In genomic region chr17:50479522-50480141, GRCh38 we compare ENCODE assay signal across 8 cellular contexts. TPM values are rescaled to one million over a fixed set of nuclear protein-coding genes. Genes with fewer than 3 reads are reported as not detected.
A peak's percentile ranks its signal among the peaks of the same experiment; 100 is the strongest.
DNase-seq lines count a peak whose midpoint lies in the region; ATAC-seq and TF ChIP-seq lines count a peak whose summit lies in the region.

No MANE protein-coding gene starts in this region.

- peak overlapping the region; percentile 87 for H3K4me2 ChIP-seq in Karpas-422 (ENCODE audit: low read depth, low read length, poor library complexity, severe bottlenecking)

- TF ChIP-seq CTCF in fibroblast of pulmonary artery (IDR thresholded peaks at IDR 0.05; ENCODE audit: low read length, missing control alignments) (peak; percentile 54), nephron progenitor cell (IDR thresholded peaks at IDR 0.05) (peak; percentile 43)

- H3K36me3 ChIP-seq in Karpas-422 (ENCODE audit: insufficient read depth, low read length) = 0 out of 2 replicates have a peak, but pooled peaks cover 7% of the 10 kb centered on the region

- H3K27me3 Mint-ChIP-seq in activated T-helper 17 cell treated with anti-CD3 and anti-CD28 coated beads, Interleukin-2, amount 50 U/mL, for 72 hours = no peaks in the 10 kb centered on the region
- H3K27me3 Mint-ChIP-seq in nephron progenitor cell (ENCODE audit: low read depth, poor library complexity) = peaks cover 38% of the 10 kb centered on the region
- no peaks in the 10 kb centered on the region for H3K27me3 Mint-ChIP-seq in stimulated activated naive CD8-positive, alpha-beta T cell treated with anti-CD3 and anti-CD28 coated beads, Interleukin-15, amount 100 ng/mL, for 72 hours

- peak overlapping the region; percentile 87 for H3K4me3 Mint-ChIP-seq in activated T-helper 17 cell treated with anti-CD3 and anti-CD28 coated beads, Interleukin-2, amount 50 U/mL, for 72 hours
- H3K4me3 Mint-ChIP-seq in nephron progenitor cell = peak overlapping the region; percentile 84
- H3K4me3 Mint-ChIP-seq in stimulated activated naive CD8-positive, alpha-beta T cell treated with anti-CD3 and anti-CD28 coated beads, Interleukin-15, amount 100 ng/mL, for 72 hours = peak overlapping the region; percentile 86 to 89

- H3K4me3 ChIP-seq in Karpas-422 (ENCODE audit: low read length) (peak overlapping the region; percentile 84), fibroblast of pulmonary artery (replicated peaks; ENCODE audit: low read depth, low read length) (peak overlapping the region; percentile 91)

- peaks cover 19% of the 10 kb centered on the region for H3K4me1 Mint-ChIP-seq in activated T-helper 17 cell treated with anti-CD3 and anti-CD28 coated beads, Interleukin-2, amount 50 U/mL, for 72 hours
- peaks cover 31% of the 10 kb centered on the region for H3K4me1 Mint-ChIP-seq in nephron progenitor cell
- peaks cover 38% of the 10 kb centered on the region for H3K4me1 Mint-ChIP-seq in stimulated activated naive CD8-positive, alpha-beta T cell treated with anti-CD3 and anti-CD28 coated beads, Interleukin-15, amount 100 ng/mL, for 72 hours

- no peaks in the 10 kb centered on the region for H3K9me3 ChIP-seq in Karpas-422 (ENCODE audit: low read length)

- peak overlapping the region; percentile 83 for H3K9ac ChIP-seq in Karpas-422 (ENCODE audit: low read length)

- H2AFZ ChIP-seq in Karpas-422 (ENCODE audit: low read length) = peak overlapping the region; percentile 75

- peaks cover 40% of the 10 kb centered on the region for H3K4me1 ChIP-seq in Karpas-422 (ENCODE audit: low read length)

- H4K20me1 ChIP-seq in Karpas-422 (ENCODE audit: insufficient read depth, low read depth, low read length) = no peaks in the 10 kb centered on the region

- peak; percentile 57 for DNase-seq in GDM1 (lab: John Stamatoyannopoulos, UW)
- DNase-seq in Karpas-422 = peak; percentile 92
- peak; percentile 95 for DNase-seq in RKO (ENCODE audit: low spot score)
- DNase-seq in fibroblast of pulmonary artery (ENCODE audit: low read depth) = peak; percentile 82
- DNase-seq in nephron progenitor cell = peak; percentile 80
- peak; percentile 68 to 69 for DNase-seq in stimulated activated naive CD8-positive, alpha-beta T cell treated with anti-CD3 and anti-CD28 coated beads, Interleukin-15, amount 100 ng/mL, for 72 hours

- peaks cover 20% of the 10 kb centered on the region for H3K79me2 ChIP-seq in Karpas-422 (ENCODE audit: low read length)

- no peaks in the 10 kb centered on the region for H3K9me2 ChIP-seq in Karpas-422 (replicated peaks; ENCODE audit: insufficient read depth, low read length)

- no peaks in the 10 kb centered on the region for H3K9me3 Mint-ChIP-seq in activated T-helper 17 cell treated with anti-CD3 and anti-CD28 coated beads, Interleukin-2, amount 50 U/mL, for 72 hours
- no peaks in the 10 kb centered on the region for H3K9me3 Mint-ChIP-seq in nephron progenitor cell
- no peaks in the 10 kb centered on the region for H3K9me3 Mint-ChIP-seq in stimulated activated naive CD8-positive, alpha-beta T cell treated with anti-CD3 and anti-CD28 coated beads, Interleukin-15, amount 100 ng/mL, for 72 hours

- peak overlapping the region; percentile 77 for H3K27ac ChIP-seq in Karpas-422 (ENCODE audit: low read length)

- no peaks in the 10 kb centered on the region for H3K27me3 ChIP-seq in Karpas-422 (ENCODE audit: low read length)

- peaks cover 34% of the 10 kb centered on the region for H3K36me3 Mint-ChIP-seq in activated T-helper 17 cell treated with anti-CD3 and anti-CD28 coated beads, Interleukin-2, amount 50 U/mL, for 72 hours (ENCODE audit: low read depth)
- H3K36me3 Mint-ChIP-seq in nephron progenitor cell (ENCODE audit: low read depth) = peaks cover 25% of the 10 kb centered on the region

- peak overlapping the region; percentile 66 for H3K27ac Mint-ChIP-seq in activated T-helper 17 cell treated with anti-CD3 and anti-CD28 coated beads, Interleukin-2, amount 50 U/mL, for 72 hours
- no peak overlapping the region for H3K27ac Mint-ChIP-seq in nephron progenitor cell
- peak overlapping the region; percentile 75 to 93 for H3K27ac Mint-ChIP-seq in stimulated activated naive CD8-positive, alpha-beta T cell treated with anti-CD3 and anti-CD28 coated beads, Interleukin-15, amount 100 ng/mL, for 72 hours

- no peak for ATAC-seq in activated T-helper 17 cell treated with anti-CD3 and anti-CD28 coated beads, Interleukin-2, amount 50 U/mL, for 72 hours (replicated peaks)
- peak; percentile 52 for ATAC-seq in stimulated activated naive CD8-positive, alpha-beta T cell treated with anti-CD3 and anti-CD28 coated beads, Interleukin-15, amount 100 ng/mL, for 72 hours
- no peak for ATAC-seq in HG03045 (IDR thresholded peaks at IDR 0.05; ENCODE audit: unreplicated experiment)

RNA-seq across cellular contexts. Expression of gene RSAD1, which starts 1.0 kb away (rescaled TPM):
- 15.4 and 41.3 TPM in 2 replicates for total RNA-seq in Karpas-422 (2014; rRNA removed; shearing (Covaris generic); ENCODE audit: low replicate concordance)
- 10 to 100 TPM; 21.3 to 29.5 TPM for total RNA-seq in activated T-helper 17 cell treated with anti-CD3 and anti-CD28 coated beads, Interleukin-2, amount 50 U/mL, for 72 hours

RNA-seq across cellular contexts. Expression of gene CHAD, which starts 11.0 kb away (rescaled TPM):
- total RNA-seq in Karpas-422 (2014; rRNA removed; shearing (Covaris generic); ENCODE audit: low replicate concordance) = not detected in 2 replicates
- total RNA-seq in activated T-helper 17 cell treated with anti-CD3 and anti-CD28 coated beads, Interleukin-2, amount 50 U/mL, for 72 hours = not detected

RNA-seq across cellular contexts. Expression of gene MYCBPAP, which starts 28.6 kb away (rescaled TPM):
- 2.0 and 2.5 TPM in 2 replicates for total RNA-seq in Karpas-422 (2014; rRNA removed; shearing (Covaris generic); ENCODE audit: low replicate concordance)
- 1 to 10 TPM; 2.1 to 3.2 TPM for total RNA-seq in activated T-helper 17 cell treated with anti-CD3 and anti-CD28 coated beads, Interleukin-2, amount 50 U/mL, for 72 hours

RNA-seq across cellular contexts. Expression of gene EPN3, which starts 52.9 kb away (rescaled TPM):
- total RNA-seq in Karpas-422 (2014; rRNA removed; shearing (Covaris generic); ENCODE audit: low replicate concordance) = not detected in 2 replicates
- total RNA-seq in activated T-helper 17 cell treated with anti-CD3 and anti-CD28 coated beads, Interleukin-2, amount 50 U/mL, for 72 hours = not detected

RNA-seq across cellular contexts. Expression of gene ACSF2, which starts 53.6 kb away (rescaled TPM):
- 63.5 and 67.7 TPM in 2 replicates for total RNA-seq in Karpas-422 (2014; rRNA removed; shearing (Covaris generic); ENCODE audit: low replicate concordance)
- 10 to 100 TPM; 12.4 to 13.6 TPM for total RNA-seq in activated T-helper 17 cell treated with anti-CD3 and anti-CD28 coated beads, Interleukin-2, amount 50 U/mL, for 72 hours
